ENCODE assay signal across 10 cellular contexts in genomic region chrX:31228909-31229308, GRCh38.
DNase-seq lines count a peak whose midpoint lies in the region; ATAC-seq and TF ChIP-seq lines count a peak whose summit lies in the region.
"Had no signal": no experiment of that assay in that cellular context is flagged by ENCODE, and none has a peak within 500 bp of the region (broad histone marks: within the 10 kb centered on the region; RNA-seq: fewer than 3 reads in every experiment).

No MANE protein-coding gene starts in this region.

- peaks cover 11% of the 10 kb centered on the region for H3K4me1 Mint-ChIP-seq in CD14-positive monocyte
- no peaks in the 10 kb centered on the region for H3K4me1 Mint-ChIP-seq in immature natural killer cell
- H3K4me1 Mint-ChIP-seq: activated CD4-positive, alpha-beta T cell treated with anti-CD3 and anti-CD28 coated beads for 36 hours had no signal

- intact Hi-C loops in CD14-positive monocyte (cut with micrococcal nuclease) = no loop called here

- peaks cover 0 to 1% (median 0%) of the 10 kb centered on the region in 7 donors for H3K9me3 Mint-ChIP-seq in CD14-positive monocyte
- H3K9me3 Mint-ChIP-seq in immature natural killer cell = peaks cover 0 to 3% (median 0%) of the 10 kb centered on the region in 6 donors

- H3K4me3 Mint-ChIP-seq in CD14-positive monocyte = peak overlapping the region in 1 of 2 donors; percentile 37
- no peak overlapping the region for H3K4me3 Mint-ChIP-seq in immature natural killer cell
- H3K4me3 Mint-ChIP-seq: activated CD4-positive, alpha-beta T cell treated with anti-CD3 and anti-CD28 coated beads for 36 hours had no signal

- ATAC-seq in GM19467 (IDR thresholded peaks at IDR 0.05; ENCODE audit: unreplicated experiment) (peak; percentile 89), HG03064 (IDR thresholded peaks at IDR 0.05; ENCODE audit: low read depth, unreplicated experiment) (peak; percentile 84)
- ATAC-seq: activated CD4-positive, alpha-beta T cell treated with anti-CD3 and anti-CD28 coated beads for 36 hours had no signal

- H3K36me3 Mint-ChIP-seq in CD14-positive monocyte (no peaks in the 10 kb centered on the region), immature natural killer cell (no peaks in the 10 kb centered on the region)

- H3K27me3 Mint-ChIP-seq in CD14-positive monocyte (ENCODE audit: low read depth in 3 of 3) (peaks cover 0 to 5% (median 1%) of the 10 kb centered on the region in 3 donors), immature natural killer cell (ENCODE audit: low read depth in 3 of 3) (peaks cover 0 to 4% (median 2%) of the 10 kb centered on the region in 3 donors)
- H3K27me3 Mint-ChIP-seq: activated CD4-positive, alpha-beta T cell treated with anti-CD3 and anti-CD28 coated beads for 36 hours had no signal

- peak overlapping the region in 4 of 7 donors; percentile 28 to 57 (median 46) for H3K27ac Mint-ChIP-seq in CD14-positive monocyte
- H3K27ac Mint-ChIP-seq in immature natural killer cell = no peak overlapping the region
- H3K27ac Mint-ChIP-seq: activated CD4-positive, alpha-beta T cell treated with anti-CD3 and anti-CD28 coated beads for 36 hours had no signal

- DNase-seq in CD14-positive monocyte (ENCODE audit: low spot score) = no peak
- peak; percentile 30 for DNase-seq in SKM-1 (lab: John Stamatoyannopoulos, UW; ENCODE audit: unreplicated experiment)
- DNase-seq in foreskin melanocyte = no peak
- DNase-seq in KG1 (lab: John Stamatoyannopoulos, UW) = no peak
- DNase-seq in immature natural killer cell = no peak
- no peak for DNase-seq in NCI-H1048 (lab: John Stamatoyannopoulos, UW)
- DNase-seq: activated CD4-positive, alpha-beta T cell treated with anti-CD3 and anti-CD28 coated beads for 36 hours; NCI-H510A had no signal

- TF ChIP-seq CTCF in CD14-positive monocyte (IDR thresholded peaks at IDR 0.05) = no peak

Comparison
In these comparisons a context has a peak if more than half of its experiments do, and no peak if none do; other contexts are left out.
1. H3K27ac Mint-ChIP-seq: peak in CD14-positive monocyte (4 of 7); none in immature natural killer cell (0 of 6).